9 cellular contexts compared by ENCODE assay signal in genomic region chr1:206633708-206634121, GRCh38. TPM values are rescaled to one million over a fixed set of nuclear protein-coding genes. Genes with fewer than 3 reads are reported as not detected.
DNase-seq lines count a peak whose midpoint lies in the region; ATAC-seq and TF ChIP-seq lines count a peak whose summit lies in the region.
"Had no signal": no experiment of that assay in that cellular context is flagged by ENCODE, and none has a peak within 500 bp of the region (broad histone marks: within the 10 kb centered on the region; RNA-seq: fewer than 3 reads in every experiment).

No MANE protein-coding gene starts in this region.

- ATAC-seq in foreskin keratinocyte = peak; percentile 79
- ATAC-seq in stimulated activated naive CD8-positive, alpha-beta T cell treated with anti-CD3 and anti-CD28 coated beads, Interleukin-15, amount 100 ng/mL, for 72 hours = no peak

- H3K9me3 Mint-ChIP-seq in activated CD4-positive, alpha-beta memory T cell treated with anti-CD3 and anti-CD28 coated beads for 36 hours = no peaks in the 10 kb centered on the region
- no peaks in the 10 kb centered on the region for H3K9me3 Mint-ChIP-seq in stimulated activated naive CD8-positive, alpha-beta T cell treated with anti-CD3 and anti-CD28 coated beads, Interleukin-15, amount 100 ng/mL, for 72 hours

- DNase-seq in GM04503 (ENCODE audit: low read depth) (peak; percentile 73), WERI-Rb-1 (no peak), foreskin keratinocyte (peak; percentile 94 to 97), skeletal muscle cell (ENCODE audit: low read depth) (peak; percentile 91), NCI-H2196 (lab: John Stamatoyannopoulos, UW; ENCODE audit: unreplicated experiment) (no peak), dorsolateral prefrontal cortex (no peak)
- DNase-seq in activated CD4-positive, alpha-beta memory T cell treated with anti-CD3 and anti-CD28 coated beads for 36 hours = no peak
- DNase-seq in stimulated activated naive CD8-positive, alpha-beta T cell treated with anti-CD3 and anti-CD28 coated beads, Interleukin-15, amount 100 ng/mL, for 72 hours = no peak

- no peak overlapping the region for H3K27ac ChIP-seq in WERI-Rb-1
- peak overlapping the region; percentile 83 for H3K27ac ChIP-seq in foreskin keratinocyte
- H3K27ac ChIP-seq in dorsolateral prefrontal cortex = peak overlapping the region in 1 of 59 donors; percentile 25

- H3K4me3 Mint-ChIP-seq in activated CD4-positive, alpha-beta memory T cell treated with anti-CD3 and anti-CD28 coated beads for 36 hours = no peak overlapping the region
- H3K4me3 Mint-ChIP-seq in stimulated activated naive CD8-positive, alpha-beta T cell treated with anti-CD3 and anti-CD28 coated beads, Interleukin-15, amount 100 ng/mL, for 72 hours = no peak overlapping the region

- no peaks in the 10 kb centered on the region for H3K9me3 ChIP-seq in WERI-Rb-1 (ENCODE audit: severe bottlenecking)
- H3K9me3 ChIP-seq: adrenal gland had no signal

- H3K36me3 ChIP-seq in WERI-Rb-1 = peaks cover 13% of the 10 kb centered on the region
- H3K36me3 ChIP-seq: adrenal gland had no signal

- TF ChIP-seq CTCF in WERI-Rb-1 (IDR thresholded peaks at IDR 0.05; ENCODE audit: low read depth, low read length) (0 out of 2 replicates have a peak, but pooled peaks have one; percentile 2), foreskin keratinocyte (conservative IDR thresholded peaks at IDR 0.05) (no peak), dorsolateral prefrontal cortex (IDR thresholded peaks at IDR 0.05 in 54 of 56, conservative IDR thresholded peaks at IDR 0.05 in 2 of 56; ENCODE audit: low read depth in 1 of 56, partially characterized antibody in 56 of 56) (no peak)

- CTCF ChIA-PET in activated CD4-positive, alpha-beta memory T cell treated with anti-CD3 and anti-CD28 coated beads for 36 hours (lab: Charles Lee) = interaction anchor here (0.7 to 11.1 kb wide), 15 partner anchors 13 to 451 kb away, joined by 3 to 399 read pairs (median 10); partner anchors contain the start of gene EIF2D

- H3K4me1 ChIP-seq in foreskin keratinocyte = peaks cover 32% of the 10 kb centered on the region

- H3K27ac Mint-ChIP-seq in activated CD4-positive, alpha-beta memory T cell treated with anti-CD3 and anti-CD28 coated beads for 36 hours = no peak overlapping the region
- no peak overlapping the region for H3K27ac Mint-ChIP-seq in stimulated activated naive CD8-positive, alpha-beta T cell treated with anti-CD3 and anti-CD28 coated beads, Interleukin-15, amount 100 ng/mL, for 72 hours

- POLR2A ChIA-PET in activated CD4-positive, alpha-beta memory T cell treated with anti-CD3 and anti-CD28 coated beads for 36 hours (lab: Charles Lee) = interaction anchor here (0.7 kb wide), 1 partner anchor 30 kb away, joined by 3 read pairs; no protein-coding TSS in a partner anchor

- H3K4me3 ChIP-seq in WERI-Rb-1 (ENCODE audit: low read depth, low read length) (no peak overlapping the region), skeletal muscle cell (ENCODE audit: low read depth, low read length) (no peak overlapping the region), dorsolateral prefrontal cortex (peak overlapping the region in 3 of 59 donors; percentile 90 to 95 (median 94))

- H3K27me3 Mint-ChIP-seq in activated CD4-positive, alpha-beta memory T cell treated with anti-CD3 and anti-CD28 coated beads for 36 hours = peaks cover 7% of the 10 kb centered on the region
- H3K27me3 Mint-ChIP-seq in stimulated activated naive CD8-positive, alpha-beta T cell treated with anti-CD3 and anti-CD28 coated beads, Interleukin-15, amount 100 ng/mL, for 72 hours = peaks cover 41% of the 10 kb centered on the region

- H3K27me3 ChIP-seq in WERI-Rb-1 (ENCODE audit: insufficient read depth, low read depth, severe bottlenecking) (no peaks in the 10 kb centered on the region), foreskin keratinocyte (no peaks in the 10 kb centered on the region), dorsolateral prefrontal cortex (no peaks in the 10 kb centered on the region)
- H3K27me3 ChIP-seq: adrenal gland had no signal

- intact Hi-C loops in activated CD4-positive, alpha-beta memory T cell treated with anti-CD3 and anti-CD28 coated beads for 36 hours (cut with micrococcal nuclease) = loop anchor here (1.0 to 2.0 kb wide), 4 partner anchors 31 to 349 kb away; no protein-coding TSS in a partner anchor
- intact Hi-C loops in dorsolateral prefrontal cortex (cut with DNase I) = loop anchor here (1.0 to 10.0 kb wide), 5 partner anchors 21 to 349 kb away; partner anchors contain the start of gene EIF2D (in 1 of the 2)

- peaks cover 2% of the 10 kb centered on the region for H3K36me3 Mint-ChIP-seq in activated CD4-positive, alpha-beta memory T cell treated with anti-CD3 and anti-CD28 coated beads for 36 hours

- peaks cover 25% of the 10 kb centered on the region for H3K4me1 Mint-ChIP-seq in activated CD4-positive, alpha-beta memory T cell treated with anti-CD3 and anti-CD28 coated beads for 36 hours (ENCODE audit: low read depth)
- peaks cover 34% of the 10 kb centered on the region for H3K4me1 Mint-ChIP-seq in stimulated activated naive CD8-positive, alpha-beta T cell treated with anti-CD3 and anti-CD28 coated beads, Interleukin-15, amount 100 ng/mL, for 72 hours

RNA-seq across cellular contexts. Expression of gene DYRK3, which starts 1.6 kb away (rescaled TPM):
- total RNA-seq in foreskin keratinocyte (25.1 and 26.1 TPM in 2 replicates), dorsolateral prefrontal cortex (10 to 100 TPM in 3 of 120 experiments, 1 to 10 TPM in 117; 2.4 to 12.2 (median 5.3) TPM)
- polyA plus RNA-seq in foreskin keratinocyte = 7.5 and 8.1 TPM in 2 replicates
- total RNA-seq in activated CD4-positive, alpha-beta memory T cell treated with anti-CD3 and anti-CD28 coated beads for 36 hours = 10 to 100 TPM; 10.1 to 11.4 TPM

RNA-seq across cellular contexts. Expression of gene EIF2D, which starts 21.4 kb away (rescaled TPM):
- 53.9 and 54.3 TPM in 2 replicates for total RNA-seq in foreskin keratinocyte
- polyA plus RNA-seq in foreskin keratinocyte = 45.6 and 50.8 TPM in 2 replicates
- 10 to 100 TPM; 84.6 to 87.5 TPM for total RNA-seq in activated CD4-positive, alpha-beta memory T cell treated with anti-CD3 and anti-CD28 coated beads for 36 hours
- 10 to 100 TPM; 19.2 to 56.2 (median 35.0) TPM for total RNA-seq in dorsolateral prefrontal cortex

RNA-seq across cellular contexts. Expression of gene MAPKAPK2, which starts 51.0 kb away (rescaled TPM):
- total RNA-seq in foreskin keratinocyte (63.7 and 64.0 TPM in 2 replicates), dorsolateral prefrontal cortex (10 to 100 TPM; 15.8 to 65.6 (median 28.3) TPM)
- 52.4 and 57.9 TPM in 2 replicates for polyA plus RNA-seq in foreskin keratinocyte
- total RNA-seq in activated CD4-positive, alpha-beta memory T cell treated with anti-CD3 and anti-CD28 coated beads for 36 hours = 10 to 100 TPM; 96.9 to 97.4 TPM

Comparison
In these comparisons a context has a peak if more than half of its experiments do, and no peak if none do; other contexts are left out.
1. DNase-seq: peak in GM04503 (single experiment), foreskin keratinocyte (2 of 2) and skeletal muscle cell (single experiment); none in WERI-Rb-1 (single experiment), activated CD4-positive, alpha-beta memory T cell treated with anti-CD3 and anti-CD28 coated beads for 36 hours (single experiment), NCI-H2196 (single experiment), dorsolateral prefrontal cortex (0 of 10) and stimulated activated naive CD8-positive, alpha-beta T cell treated with anti-CD3 and anti-CD28 coated beads, Interleukin-15, amount 100 ng/mL, for 72 hours (0 of 2).